In the genomic region with DNA sequence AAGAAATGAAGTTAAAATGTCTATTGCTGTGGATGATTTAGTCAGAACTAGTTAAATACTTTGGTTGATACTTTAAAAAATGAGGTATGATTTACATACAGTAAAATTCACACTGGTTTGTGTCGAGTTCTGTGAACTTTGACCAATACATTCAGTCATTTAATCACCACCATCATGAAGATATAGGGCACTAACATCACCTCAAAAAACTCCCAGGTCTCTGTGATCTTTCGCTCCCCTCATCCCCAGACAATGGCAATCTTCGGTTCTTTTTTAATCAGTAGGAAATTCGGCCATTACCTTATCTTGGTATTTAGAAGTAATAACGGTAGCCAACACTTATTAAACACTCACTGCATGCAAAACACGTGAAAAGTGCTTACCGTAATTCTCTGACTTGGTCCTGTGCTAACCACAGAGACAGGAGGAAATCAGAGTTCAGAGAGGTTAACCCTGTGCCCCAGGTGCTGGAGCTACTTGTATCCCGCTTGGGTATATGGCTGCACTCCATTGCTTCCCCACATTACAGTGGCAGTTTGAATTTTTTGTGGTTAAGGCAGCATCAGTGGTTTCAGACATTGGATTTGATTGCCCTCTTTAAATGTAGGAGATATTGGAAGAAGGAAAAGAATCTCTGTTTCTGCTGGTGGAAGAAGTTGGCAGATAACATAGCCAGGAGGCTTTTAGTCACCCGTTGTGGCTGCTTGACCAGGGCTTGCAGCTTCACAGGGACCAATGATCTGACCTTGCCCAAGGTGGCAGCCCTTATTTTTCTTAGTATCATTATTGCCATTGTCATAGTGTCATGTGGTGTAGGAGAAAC, we compare ENCODE assay signal across 8 cellular contexts. TPM values are rescaled to one million over a fixed set of nuclear protein-coding genes. Genes with fewer than 3 reads are reported as not detected.
A peak's percentile ranks its signal among the peaks of the same experiment; 100 is the strongest.
DNase-seq lines count a peak whose midpoint lies in the region; ATAC-seq and TF ChIP-seq lines count a peak whose summit lies in the region.

No MANE protein-coding gene starts in this region.

- H3K9me3 ChIP-seq in neutrophil (no peaks in the 10 kb centered on the region), ovary (no peaks in the 10 kb centered on the region)

- H3K4me3 ChIP-seq in neutrophil (ENCODE audit: low read depth in 1 of 2, low read length in 1 of 2) (peak overlapping the region in 1 of 2 experiments; percentile 98), ovary (no peak overlapping the region)

- TF ChIP-seq CTCF in neutrophil (IDR thresholded peaks at IDR 0.05) (no peak), ovary (IDR thresholded peaks at IDR 0.05) (no peak)

- peaks cover 69 to 79% (median 76%) of the 10 kb centered on the region in 3 donors for H3K4me1 Mint-ChIP-seq in T-cell

- H3K4me1 ChIP-seq in neutrophil (ENCODE audit: control insufficient read depth in 1 of 2, insufficient read depth in 1 of 2, low read depth in 1 of 2, low read length in 1 of 2) (peaks cover 78 to 79% of the 10 kb centered on the region in 2 experiments), ovary (ENCODE audit: insufficient read depth) (peaks cover 6% of the 10 kb centered on the region)

- ATAC-seq in GM18909 (IDR thresholded peaks at IDR 0.05; ENCODE audit: poor library complexity, unreplicated experiment) (peak; percentile 54), HG02759 (IDR thresholded peaks at IDR 0.05; ENCODE audit: unreplicated experiment) (peak; percentile 40), T-cell (replicated peaks in 1 of 4) (peak; percentile 41 to 45 (median 43))

- TF ChIP-seq EP300 in ovary (IDR thresholded peaks at IDR 0.05), result no peak

- no peaks in the 10 kb centered on the region for H3K27me3 ChIP-seq in neutrophil
- no peaks in the 10 kb centered on the region for H3K27me3 ChIP-seq in ovary

- POLR2A ChIA-PET in T-cell (lab: Charles Lee), result interaction anchor here in 1 of 2 donors (0.6 to 1.0 kb wide), 3 partner anchors 7 to 48 kb away, joined by 3 to 4 read pairs (median 3); no protein-coding TSS in a partner anchor

- TF ChIP-seq POLR2A in ovary (IDR thresholded peaks at IDR 0.05), result no peak

- no peaks in the 10 kb centered on the region for H3K27me3 Mint-ChIP-seq in T-cell

- H3K27ac Mint-ChIP-seq in T-cell, result peak overlapping the region; percentile 98

- H3K4me3 Mint-ChIP-seq in T-cell, result peak overlapping the region; percentile 96 to 98 (median 98)

- H3K27ac ChIP-seq in neutrophil (peak overlapping the region; percentile 94), ovary (peak overlapping the region in 1 of 2 donors; percentile 44)

- H3K36me3 ChIP-seq in neutrophil (no peaks in the 10 kb centered on the region), ovary (no peaks in the 10 kb centered on the region)

- H3K36me3 Mint-ChIP-seq in T-cell, result no peaks in the 10 kb centered on the region

- 42 to 61% (median 53%) methylated on average over 9 of the region's 9 CpGs for WGBS in ovary, 3 donors

- CTCF ChIA-PET in T-cell (lab: Charles Lee), result interaction anchor here in 1 of 2 donors (1.1 kb wide), 1 partner anchor 11 kb away, joined by 3 read pairs; no protein-coding TSS in a partner anchor

- intact Hi-C loops in ovary (cut with DNase I), result no loop called here

- DNase-seq in T-cell (peak in 4 of 34 experiments; percentile 22 to 43 (median 28)), ovary (no peak), Kasumi-1 (lab: John Stamatoyannopoulos, UW) (no peak), NCI-H345 (lab: John Stamatoyannopoulos, UW) (no peak), GF-D8 (lab: John Stamatoyannopoulos, UW) (no peak)

- H3K9me3 Mint-ChIP-seq in T-cell, result no peaks in the 10 kb centered on the region

RNA-seq across cellular contexts. Expression of a gene that starts 4.2 kb away (rescaled TPM):
- total RNA-seq in T-cell, result 10 to 100 TPM; 53.4 to 68.1 (median 60.9) TPM
- 10 to 100 TPM; 20.1 to 54.2 (median 31.0) TPM for total RNA-seq in ovary
- 10 to 100 TPM; 12.6 to 16.1 TPM for polyA plus RNA-seq in ovary
